4 cellular contexts compared by ENCODE assay signal in genomic region chr10:85061401-85061800, GRCh38.
"Had no signal": no experiment of that assay in that cellular context is flagged by ENCODE, and none has a peak within 500 bp of the region (broad histone marks: within the 10 kb centered on the region; RNA-seq: fewer than 3 reads in every experiment).

No MANE protein-coding gene starts in this region.

- H3K4me2 ChIP-seq: GM23338 had no signal

- ATAC-seq: GM23338 had no signal

- H2AFZ ChIP-seq: GM23338 had no signal

- H3K4me3 ChIP-seq: GM23338 had no signal

- DNase-seq: H9, HCEC 1CT, IMR-90 had no signal
